Comparison of ENCODE assay signal across 10 cellular contexts in genomic region chr2:98869868-98870267, GRCh38.
DNase-seq lines count a peak whose midpoint lies in the region; ATAC-seq, FAIRE-seq and TF ChIP-seq lines count a peak whose summit lies in the region.
"Had no signal": no experiment of that assay in that cellular context is flagged by ENCODE, and none has a peak within 500 bp of the region (broad histone marks: within the 10 kb centered on the region; RNA-seq: fewer than 3 reads in every experiment).

No MANE protein-coding gene starts in this region.

- H3K36me3 ChIP-seq in GM12878 (ENCODE audit: control insufficient read depth in 2 of 2, insufficient read depth in 2 of 2, low read length in 1 of 2), result no peaks in the 10 kb centered on the region
- H3K36me3 ChIP-seq in mucosa of rectum (ENCODE audit: control insufficient read depth in 2 of 2, insufficient read depth in 2 of 2, low read length in 2 of 2), result no peaks in the 10 kb centered on the region
- H3K36me3 ChIP-seq in ovary, result no peaks in the 10 kb centered on the region
- H3K36me3 ChIP-seq: BLaER1 treated with 17β-estradiol and CSF1 and Interleukin-3, amounts not matched to agents 10 nM and 100 nM had no signal

- no peak overlapping the region for H3K9ac ChIP-seq in GM12878 (ENCODE audit: control insufficient read depth, insufficient read depth, low read length)
- peak overlapping the region; percentile 65 to 70 for H3K9ac ChIP-seq in mucosa of rectum (ENCODE audit: low read depth in 1 of 2, low read length in 2 of 2)
- H3K9ac ChIP-seq: BLaER1 treated with 17β-estradiol and CSF1 and Interleukin-3, amounts not matched to agents 10 nM and 100 nM had no signal

- peak overlapping the region; percentile 49; the same call in 1 of the 2 replicates for H2AFZ ChIP-seq in GM12878 (ENCODE audit: control insufficient read depth, low read depth, low read length)

- 56% methylated on average over 4 of the region's 4 CpGs for WGBS in GM12878 (ENCODE audit: insufficient coverage, insufficient replicate concordance, low lambda C conversion rate, missing lambda C conversion rate)
- 70 to 74% (median 71%) methylated on average over 4 of the region's 4 CpGs for WGBS in ovary, 3 donors

- H3K79me2 ChIP-seq in GM12878 (ENCODE audit: control insufficient read depth, insufficient read depth, low read length), result no peaks in the 10 kb centered on the region

- ATAC-seq in GM12878, result peak; percentile 46
- no peak for ATAC-seq in stimulated activated naive CD8-positive, alpha-beta T cell treated with anti-CD3 and anti-CD28 coated beads, Interleukin-15, Interleukin-2, amounts not matched to agents 100 U/mL and 50 U/mL, for 24 hours

- no peak overlapping the region for H3K27ac Mint-ChIP-seq in T-helper 2 cell treated with Interferon-gamma antibody and Interleukin-4, amounts not matched to agents 5 μg/mL and 100 μg/mL, for 36 hours

- TF ChIP-seq EP300 in GM12878 (IDR thresholded peaks at IDR 0.05; ENCODE audit: borderline replicate concordance in 1 of 2, control insufficient read depth in 1 of 2, low read depth in 2 of 2, low read length in 2 of 2), result no peak
- no peak for TF ChIP-seq EP300 in ovary (IDR thresholded peaks at IDR 0.05)

- H3K9me3 Mint-ChIP-seq in T-helper 2 cell treated with Interferon-gamma antibody and Interleukin-4, amounts not matched to agents 5 μg/mL and 100 μg/mL, for 36 hours, result no peaks in the 10 kb centered on the region

- no peaks in the 10 kb centered on the region; the same call in none of the 2 replicates for H3K4me1 ChIP-seq in GM12878 (ENCODE audit: control insufficient read depth, insufficient read depth, low read length)
- H3K4me1 ChIP-seq in mucosa of rectum (ENCODE audit: control insufficient read depth in 2 of 2, insufficient read depth in 2 of 2, low read length in 2 of 2), result peaks cover 8 to 28% of the 10 kb centered on the region in 2 donors
- H3K4me1 ChIP-seq in ovary (ENCODE audit: insufficient read depth), result no peaks in the 10 kb centered on the region
- H3K4me1 ChIP-seq: BLaER1 treated with 17β-estradiol and CSF1 and Interleukin-3, amounts not matched to agents 10 nM and 100 nM had no signal

- H3K4me1 Mint-ChIP-seq in T-helper 2 cell treated with Interferon-gamma antibody and Interleukin-4, amounts not matched to agents 5 μg/mL and 100 μg/mL, for 36 hours (ENCODE audit: low read depth), result peaks cover 2% of the 10 kb centered on the region

- H3K4me3 ChIP-seq in GM12878 (no peak overlapping the region), mucosa of rectum (ENCODE audit: low read length in 2 of 2) (peak overlapping the region; percentile 64 to 67), ovary (no peak overlapping the region)
- H3K4me3 ChIP-seq: BLaER1 treated with 17β-estradiol and CSF1 and Interleukin-3, amounts not matched to agents 10 nM and 100 nM had no signal

- TF ChIP-seq RAD21 in GM12878 (IDR thresholded peaks at IDR 0.05; ENCODE audit: insufficient read depth, low read depth, low read length), result no peak

- in situ Hi-C loops in GM12878 (cut with MboI), result no loop called here

- RAD21 ChIA-PET in GM12878 (lab: Charles Lee; ENCODE audit: unreplicated experiment), result no interaction called here

- H3K27ac ChIP-seq in GM12878 (ENCODE audit: control insufficient read depth, insufficient read depth), result no peak overlapping the region
- peak overlapping the region; percentile 95 to 97 for H3K27ac ChIP-seq in mucosa of rectum (ENCODE audit: low read depth in 2 of 2, low read length in 2 of 2)
- no peak overlapping the region for H3K27ac ChIP-seq in ovary
- H3K27ac ChIP-seq: BLaER1 treated with 17β-estradiol and CSF1 and Interleukin-3, amounts not matched to agents 10 nM and 100 nM had no signal

- no peak overlapping the region for H3K4me2 ChIP-seq in GM12878 (ENCODE audit: control insufficient read depth, insufficient read depth)
- H3K4me2 ChIP-seq: BLaER1 treated with 17β-estradiol and CSF1 and Interleukin-3, amounts not matched to agents 10 nM and 100 nM had no signal

- H3K4me3 Mint-ChIP-seq in T-helper 2 cell treated with Interferon-gamma antibody and Interleukin-4, amounts not matched to agents 5 μg/mL and 100 μg/mL, for 36 hours, result no peak overlapping the region

- no peak for TF ChIP-seq POLR2A in GM12878 (IDR thresholded peaks at IDR 0.05; ENCODE audit: low read depth, low read length)
- TF ChIP-seq POLR2A in ovary (IDR thresholded peaks at IDR 0.05), result no peak

- H3K9me3 ChIP-seq in GM12878 (replicated peaks; ENCODE audit: control insufficient read depth, insufficient read depth, low read length) (no peaks in the 10 kb centered on the region), mucosa of rectum (ENCODE audit: control insufficient read depth in 2 of 2, low read length in 2 of 2) (no peaks in the 10 kb centered on the region), ovary (no peaks in the 10 kb centered on the region)
- H3K9me3 ChIP-seq: BLaER1 treated with 17β-estradiol and CSF1 and Interleukin-3, amounts not matched to agents 10 nM and 100 nM had no signal

- no peak for FAIRE-seq in GM12878 (lab: Jason Lieb, UNC)

- SMC1A ChIA-PET in GM12878 (lab: Charles Lee; ENCODE audit: uncharacterized antibody, unreplicated experiment), result interaction anchor here (1.3 kb wide), 1 partner anchor 196 kb away, joined by 3 read pairs; no protein-coding TSS in a partner anchor

- DNase-seq in DMS53 (lab: John Stamatoyannopoulos, UW), result peak; percentile 100
- DNase-seq in NCI-H2029 (lab: John Stamatoyannopoulos, UW), result peak; percentile 99
- no peak for DNase-seq in GM12878 (ENCODE audit: low read depth, low spot score)
- DNase-seq in inferior parietal cortex (ENCODE audit: extremely low spot score), result no peak
- no peak for DNase-seq in ovary
- no peak for DNase-seq in T-helper 2 cell treated with Interferon-gamma antibody and Interleukin-4, amounts not matched to agents 5 μg/mL and 100 μg/mL, for 36 hours (ENCODE audit: low spot score)
- no peak for DNase-seq in stimulated activated naive CD8-positive, alpha-beta T cell treated with anti-CD3 and anti-CD28 coated beads, Interleukin-15, Interleukin-2, amounts not matched to agents 100 U/mL and 50 U/mL, for 24 hours
- DNase-seq: hypothalamus had no signal

- no peaks in the 10 kb centered on the region for H3K27me3 Mint-ChIP-seq in T-helper 2 cell treated with Interferon-gamma antibody and Interleukin-4, amounts not matched to agents 5 μg/mL and 100 μg/mL, for 36 hours (ENCODE audit: low read depth)

- TF ChIP-seq CTCF in GM12878 (IDR thresholded peaks at IDR 0.05 in 2 of 3, conservative IDR thresholded peaks at IDR 0.05 in 1 of 3; ENCODE audit: control insufficient read depth in 2 of 3, extremely low read depth in 1 of 3, insufficient read depth in 1 of 3, low read depth in 3 of 3, low read length in 3 of 3) (no peak), ovary (IDR thresholded peaks at IDR 0.05) (no peak)

- POLR2A ChIA-PET in GM12878 (lab: Charles Lee), result no interaction called here

- no peaks in the 10 kb centered on the region for H3K27me3 ChIP-seq in GM12878 (replicated peaks in 1 of 2; ENCODE audit: control insufficient read depth in 2 of 2, insufficient read depth in 2 of 2, low read length in 1 of 2)
- H3K27me3 ChIP-seq in mucosa of rectum (ENCODE audit: control insufficient read depth in 2 of 2, insufficient read depth in 2 of 2, low read length in 2 of 2), result no peaks in the 10 kb centered on the region
- H3K27me3 ChIP-seq in ovary, result no peaks in the 10 kb centered on the region
- H3K27me3 ChIP-seq: BLaER1 treated with 17β-estradiol and CSF1 and Interleukin-3, amounts not matched to agents 10 nM and 100 nM had no signal

- no peaks in the 10 kb centered on the region for H3K36me3 Mint-ChIP-seq in T-helper 2 cell treated with Interferon-gamma antibody and Interleukin-4, amounts not matched to agents 5 μg/mL and 100 μg/mL, for 36 hours (ENCODE audit: low read depth)

- intact Hi-C loops in GM12878 (cut with micrococcal nuclease; ENCODE audit: unreplicated experiment), result no loop called here
- intact Hi-C loops in ovary (cut with DNase I), result no loop called here

- BruUV-seq in GM12878 (replicated peaks; lab: Mats Ljungman, UMichigan), result no TSS peak

- H4K20me1 ChIP-seq in GM12878 (ENCODE audit: control insufficient read depth, insufficient read depth), result no peaks in the 10 kb centered on the region
- H4K20me1 ChIP-seq: BLaER1 treated with 17β-estradiol and CSF1 and Interleukin-3, amounts not matched to agents 10 nM and 100 nM had no signal

- CTCF ChIA-PET in GM12878 (lab: Yijun Ruan, JAX), result no interaction called here

TF ChIP-seq in GM12878, 131 proteins besides CTCF, POLR2A, EP300 and RAD21 (continues in another document):
- no peak for TF ChIP-seq EED (IDR thresholded peaks at IDR 0.05; ENCODE audit: low read depth)
- no peak for TF ChIP-seq POLR2AphosphoS5 (IDR thresholded peaks at IDR 0.05; ENCODE audit: low read length)
- no peak for TF ChIP-seq SP1 (IDR thresholded peaks at IDR 0.05; ENCODE audit: low read depth, low read length)
- peak; percentile 18 for TF ChIP-seq USF1 (IDR thresholded peaks at IDR 0.05; ENCODE audit: borderline replicate concordance, extremely low read length, insufficient read depth, low read depth, low read length)
- TF ChIP-seq RAD51 (IDR thresholded peaks at IDR 0.05), result peak; percentile 22; the same call in 1 of the 2 replicates
- TF ChIP-seq NFYA (IDR thresholded peaks at IDR 0.05; ENCODE audit: borderline replicate concordance, low read depth, low read length), result no peak
- no peak for TF ChIP-seq SMAD1 (IDR thresholded peaks at IDR 0.05; ENCODE audit: low read depth, partially characterized antibody)
- no peak for TF ChIP-seq SREBF2 (IDR thresholded peaks at IDR 0.05; ENCODE audit: low read length)
- no peak for TF ChIP-seq RELA (IDR thresholded peaks at IDR 0.05; ENCODE audit: borderline replicate concordance, partially characterized antibody)
- TF ChIP-seq CHD1 (IDR thresholded peaks at IDR 0.05; ENCODE audit: low read depth, low read length), result no peak

Comparison
In these comparisons a context has a peak if more than half of its experiments do, and no peak if none do; other contexts are left out.
1. DNase-seq: peak in DMS53 (single experiment) and NCI-H2029 (single experiment); none in GM12878 (single experiment), inferior parietal cortex (single experiment), ovary (0 of 5), T-helper 2 cell treated with Interferon-gamma antibody and Interleukin-4, amounts not matched to agents 5 μg/mL and 100 μg/mL, for 36 hours (single experiment) and stimulated activated naive CD8-positive, alpha-beta T cell treated with anti-CD3 and anti-CD28 coated beads, Interleukin-15, Interleukin-2, amounts not matched to agents 100 U/mL and 50 U/mL, for 24 hours (single experiment).
2. H3K27ac ChIP-seq: peak in mucosa of rectum (2 of 2); none in GM12878 (single experiment) and ovary (0 of 2).
3. H3K4me3 ChIP-seq: peak in mucosa of rectum (2 of 2); none in GM12878 (single experiment) and ovary (single experiment).